8 cellular contexts compared by ENCODE assay signal in genomic region chr20:5933802-5934436, GRCh38. TPM values are rescaled to one million over a fixed set of nuclear protein-coding genes. Genes with fewer than 3 reads are reported as not detected.
DNase-seq lines count a peak whose midpoint lies in the region; ATAC-seq and TF ChIP-seq lines count a peak whose summit lies in the region.

No MANE protein-coding gene starts in this region.

- H3K27ac ChIP-seq in MM.1S (ENCODE audit: low read length) (no peak overlapping the region), adrenal gland (no peak overlapping the region), psoas muscle (no peak overlapping the region)

- WGBS in adrenal gland, 4 donors = 66 to 77% (median 76%) methylated on average over 7 of the region's 7 CpGs
- WGBS in psoas muscle, 3 donors = 72 to 74% (median 72%) methylated on average over 7 of the region's 7 CpGs

- H3K4me3 ChIP-seq in MM.1S (ENCODE audit: low read length) (no peak overlapping the region), adrenal gland (no peak overlapping the region), psoas muscle (no peak overlapping the region)

- peak; percentile 51 for TF ChIP-seq CTCF in GM13977 (IDR thresholded peaks at IDR 0.05; ENCODE audit: extremely low read depth, insufficient read depth, missing control alignments)
- TF ChIP-seq CTCF in MM.1S (IDR thresholded peaks at IDR 0.05; ENCODE audit: low read length) = peak; percentile 27
- peak in 5 of 6 experiments; percentile 21 to 54 (median 35) for TF ChIP-seq CTCF in adrenal gland (IDR thresholded peaks at IDR 0.05)
- TF ChIP-seq CTCF in psoas muscle (IDR thresholded peaks at IDR 0.05) = peak; percentile 38

- no peaks in the 10 kb centered on the region for H4K20me1 ChIP-seq in MM.1S (ENCODE audit: insufficient read depth, low read length)

- peak; percentile 51 to 86 (median 74) for ATAC-seq in psoas muscle

- no peaks in the 10 kb centered on the region for H3F3A ChIP-seq in MM.1S (ENCODE audit: insufficient read depth, low read length)

- no peaks in the 10 kb centered on the region for H3K4me1 ChIP-seq in MM.1S (ENCODE audit: low read length)
- no peaks in the 10 kb centered on the region for H3K4me1 ChIP-seq in adrenal gland (replicated peaks in 1 of 2)
- H3K4me1 ChIP-seq in psoas muscle = no peaks in the 10 kb centered on the region

- H3K9me2 ChIP-seq in MM.1S (replicated peaks; ENCODE audit: insufficient read depth, low read length) = no peaks in the 10 kb centered on the region

- H3K36me3 ChIP-seq in MM.1S (replicated peaks; ENCODE audit: insufficient read depth, low read length) (no peaks in the 10 kb centered on the region), adrenal gland (replicated peaks in 1 of 2) (peaks cover 0 to 11% of the 10 kb centered on the region in 2 donors), psoas muscle (ENCODE audit: insufficient read depth in 1 of 2, low read depth in 1 of 2) (peaks cover 3 to 18% of the 10 kb centered on the region in 2 donors)

- H2AFZ ChIP-seq in MM.1S (ENCODE audit: low read length) = no peak overlapping the region

- H3K9ac ChIP-seq in MM.1S (ENCODE audit: low read length) = no peak overlapping the region

- H3K9me3 ChIP-seq in MM.1S (replicated peaks; ENCODE audit: insufficient read depth, low read length) = no peaks in the 10 kb centered on the region
- no peaks in the 10 kb centered on the region for H3K9me3 ChIP-seq in adrenal gland (replicated peaks in 1 of 3)
- no peaks in the 10 kb centered on the region for H3K9me3 ChIP-seq in psoas muscle

- no peak overlapping the region for H3K4me2 ChIP-seq in MM.1S (ENCODE audit: low read depth, low read length)

- intact Hi-C loops in adrenal gland (cut with DNase I) (loop anchor here in 1 of 2 donors (10.0 kb wide), 1 partner anchor 139 kb away; no protein-coding TSS in a partner anchor), psoas muscle (cut with DNase I) (loop anchor here (5.0 to 10.0 kb wide), 3 partner anchors 109 to 407 kb away; no protein-coding TSS in a partner anchor)

- no peaks in the 10 kb centered on the region for H3K79me2 ChIP-seq in MM.1S (ENCODE audit: low read length)

- DNase-seq in AML-193 (lab: John Stamatoyannopoulos, UW) (peak; percentile 67 to 75), GM13977 (ENCODE audit: low spot score) (peak; percentile 48), MM.1S (peak; percentile 20), adrenal gland (peak in 1 of 7 donors; percentile 25), psoas muscle (no peak), T-helper 1 cell (no peak), NCI-H128 (lab: John Stamatoyannopoulos, UW; ENCODE audit: unreplicated experiment) (no peak)
- no peak for DNase-seq in activated CD4-positive, CD25-positive, alpha-beta regulatory T cell (lab: John Stamatoyannopoulos, UW)

- H3K27me3 ChIP-seq in MM.1S (replicated peaks; ENCODE audit: insufficient read depth, low read length) = no peaks in the 10 kb centered on the region
- no peaks in the 10 kb centered on the region for H3K27me3 ChIP-seq in adrenal gland
- H3K27me3 ChIP-seq in psoas muscle (ENCODE audit: insufficient read depth in 3 of 3, low read length in 2 of 3) = no peaks in the 10 kb centered on the region

- in situ Hi-C loops in GM13977 (cut with MboI; ENCODE audit: low pct_unique_long_range_greater_than_20kb, low sequenced_read_pairs, unreplicated experiment) = loop anchor here (25.0 kb wide), 1 partner anchor 397 kb away; no protein-coding TSS in a partner anchor

- TF ChIP-seq POLR2A in adrenal gland (IDR thresholded peaks at IDR 0.05) = no peak

RNA-seq across cellular contexts. Expression of gene TRMT6, which starts 16.4 kb away (rescaled TPM):
- 10 to 100 TPM in 7 of 8 donors, 1 to 10 TPM in 1; 8.9 to 18.8 (median 15.1) TPM for total RNA-seq in adrenal gland
- polyA plus RNA-seq in adrenal gland = 10 to 100 TPM; 12.5 to 32.0 (median 15.0) TPM
- 10 to 100 TPM in 3 of 4 donors, 1 to 10 TPM in 1; 9.0 to 25.9 (median 21.6) TPM for total RNA-seq in psoas muscle
- 100 to 1,000 TPM in 1 of 3 donors, 10 to 100 TPM in 2; 14.9 to 177 (median 25.6) TPM for polyA plus RNA-seq in psoas muscle

RNA-seq across cellular contexts. Expression of gene MCM8, which starts 16.5 kb away (rescaled TPM):
- total RNA-seq in adrenal gland (1 to 10 TPM; 1.8 to 9.3 (median 5.8) TPM), psoas muscle (1 to 10 TPM; 3.9 to 8.0 (median 6.4) TPM)
- polyA plus RNA-seq in adrenal gland (1 to 10 TPM; 1.9 to 4.5 (median 2.6) TPM), psoas muscle (10 to 100 TPM in 1 of 3 donors, 1 to 10 TPM in 2; 2.9 to 14.8 (median 6.1) TPM)

RNA-seq across cellular contexts. Expression of gene CHGB, which starts 22.6 kb away (rescaled TPM):
- total RNA-seq in adrenal gland (1,000 to 10,000 TPM in 2 of 8 donors, 100 to 1,000 TPM in 3, 10 to 100 TPM in 3; 35.9 to 1,686 (median 265) TPM), psoas muscle (1 to 10 TPM in 1 of 4 donors, under 1 TPM in 3; 0.30 to 3.4 (median 0.64) TPM)
- polyA plus RNA-seq in adrenal gland (1,000 to 10,000 TPM in 2 of 3 donors, 100 to 1,000 TPM in 1; 164 to 4,744 (median 1,879) TPM), psoas muscle (10 to 100 TPM in 1 of 3 donors, under 1 TPM in 2; 0.08 to 91.8 (median 0.11) TPM)

Comparison
In these comparisons a context has a peak if more than half of its experiments do, and no peak if none do; other contexts are left out.
1. DNase-seq: peak in AML-193 (2 of 2), GM13977 (single experiment) and MM.1S (single experiment); none in psoas muscle (0 of 2), activated CD4-positive, CD25-positive, alpha-beta regulatory T cell (0 of 4), T-helper 1 cell (0 of 5) and NCI-H128 (single experiment).
2. RNA of gene CHGB, which starts 22.6 kb away (total RNA-seq): 35.9 to 1,686 TPM in adrenal gland; 0.30 to 3.4 TPM in psoas muscle; every median in the first group is over 4 times any median in the second.
3. Peak in every context shown above with its lines, with median percentiles within 50 percentile points of each other: CTCF ChIP-seq.